ENCODE assay signal across 1 cellular context in the genomic region with DNA sequence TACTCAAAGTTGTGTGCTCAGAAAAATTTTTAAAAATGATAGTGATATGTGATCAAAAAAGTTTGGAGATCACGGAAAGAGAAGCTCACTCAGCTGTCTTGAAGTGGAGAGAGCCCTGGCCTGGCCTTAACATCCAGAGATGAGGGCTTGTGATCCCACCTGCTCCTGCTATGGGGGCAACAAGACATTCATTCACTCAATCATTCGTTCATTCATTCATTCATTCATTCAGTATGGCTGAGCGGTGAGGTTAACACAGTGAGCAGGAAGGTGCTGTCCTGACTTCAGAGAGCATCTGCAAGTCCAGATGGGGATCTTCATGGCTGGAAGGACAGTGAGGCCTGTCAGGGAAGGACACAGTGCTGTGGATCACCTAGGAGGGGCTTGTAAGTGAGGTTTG.
TF ChIP-seq lines count a peak whose summit lies in the region.

No MANE protein-coding gene starts in this region.

TF ChIP-seq in K562, 482 proteins besides CTCF, POLR2A, EP300 and RAD21:
- TF ChIP-seq SIN3B (IDR thresholded peaks at IDR 0.05; ENCODE audit: low read depth) (no peak), FOXK2 (conservative IDR thresholded peaks at IDR 0.05 in 1 of 2, IDR thresholded peaks at IDR 0.05 in 1 of 2; ENCODE audit: low read depth in 2 of 2) (no peak), ZNF24 (IDR thresholded peaks at IDR 0.05) (peak; percentile 95), POLR3G (IDR thresholded peaks at IDR 0.05; ENCODE audit: extremely low read depth, insufficient read length, insufficient replicate concordance) (no peak), ARNT (IDR thresholded peaks at IDR 0.05) (no peak), ETS2 (tag; IDR thresholded peaks at IDR 0.05; ENCODE audit: borderline replicate concordance, poor library complexity, severe bottlenecking) (no peak), MBD2 (IDR thresholded peaks at IDR 0.05; ENCODE audit: borderline replicate concordance, low read depth) (no peak)
- TF ChIP-seq, protein P1, sequence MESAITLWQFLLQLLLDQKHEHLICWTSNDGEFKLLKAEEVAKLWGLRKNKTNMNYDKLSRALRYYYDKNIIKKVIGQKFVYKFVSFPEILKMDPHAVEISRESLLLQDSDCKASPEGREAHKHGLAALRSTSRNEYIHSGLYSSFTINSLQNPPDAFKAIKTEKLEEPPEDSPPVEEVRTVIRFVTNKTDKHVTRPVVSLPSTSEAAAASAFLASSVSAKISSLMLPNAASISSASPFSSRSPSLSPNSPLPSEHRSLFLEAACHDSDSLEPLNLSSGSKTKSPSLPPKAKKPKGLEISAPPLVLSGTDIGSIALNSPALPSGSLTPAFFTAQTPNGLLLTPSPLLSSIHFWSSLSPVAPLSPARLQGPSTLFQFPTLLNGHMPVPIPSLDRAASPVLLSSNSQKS (CRISPR knock-in tag; IDR thresholded peaks at IDR 0.05) = no peak
